8 cellular contexts compared by ENCODE assay signal in the genomic region with DNA sequence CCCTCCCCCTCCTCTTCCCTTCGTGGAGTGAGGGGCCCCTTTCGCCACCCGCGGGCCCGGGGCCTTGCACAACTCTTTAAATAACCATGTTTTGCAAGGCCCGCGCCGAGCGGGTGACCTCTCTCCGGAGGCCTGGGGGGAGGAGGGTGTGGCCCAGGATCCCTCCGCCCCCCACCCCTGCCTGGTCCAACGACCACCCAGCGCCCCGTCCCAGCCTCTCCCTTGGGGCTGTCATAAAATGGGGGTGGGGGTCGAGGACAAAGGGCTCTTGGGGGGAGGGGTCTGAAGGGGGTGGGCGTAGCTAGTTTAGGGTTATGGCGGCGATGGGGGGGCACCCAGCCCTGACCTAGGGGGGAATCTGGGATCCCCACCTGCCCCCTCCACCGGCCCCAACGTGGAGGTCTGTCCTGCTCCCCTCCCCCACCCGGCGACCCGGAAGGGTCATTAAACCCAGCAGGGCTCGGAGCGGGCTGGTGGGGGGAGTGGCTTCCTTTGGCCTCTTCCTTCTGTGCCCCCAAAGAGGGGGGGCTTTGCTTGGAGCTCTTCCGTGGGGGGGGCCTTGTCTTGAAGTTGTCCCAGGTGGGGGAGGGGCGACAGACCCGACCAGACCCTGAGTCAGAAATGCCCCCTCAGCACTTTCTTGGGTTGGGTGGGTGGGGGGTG. TPM values are rescaled to one million over a fixed set of nuclear protein-coding genes. Genes with fewer than 3 reads are reported as not detected.
DNase-seq lines count a peak whose midpoint lies in the region; ATAC-seq and TF ChIP-seq lines count a peak whose summit lies in the region.

No MANE protein-coding gene starts in this region.

- ATAC-seq in activated T-cell treated with anti-CD3 and anti-CD28 coated beads, Interleukin-2, amount 50 U/mL, for 4 hours: no peak
- ATAC-seq in activated CD8-positive, alpha-beta T cell treated with anti-CD3 and anti-CD28 coated beads for 36 hours: no peak
- ATAC-seq in GM19023 (IDR thresholded peaks at IDR 0.05; ENCODE audit: unreplicated experiment) (no peak), GM21360 (IDR thresholded peaks at IDR 0.05; ENCODE audit: unreplicated experiment) (no peak)

- H3K4me3 Mint-ChIP-seq in activated T-cell treated with anti-CD3 and anti-CD28 coated beads, Interleukin-2, amount 50 U/mL, for 4 hours: peak overlapping the region; percentile 78
- H3K4me3 Mint-ChIP-seq in activated CD8-positive, alpha-beta T cell treated with anti-CD3 and anti-CD28 coated beads for 36 hours: peak overlapping the region; percentile 70

- peaks cover 3% of the 10 kb centered on the region for H3K4me1 ChIP-seq in smooth muscle cell (ENCODE audit: low read depth)

- H3K27me3 Mint-ChIP-seq in activated T-cell treated with anti-CD3 and anti-CD28 coated beads, Interleukin-2, amount 50 U/mL, for 4 hours (ENCODE audit: low read depth): no peaks in the 10 kb centered on the region
- no peaks in the 10 kb centered on the region for H3K27me3 Mint-ChIP-seq in activated CD8-positive, alpha-beta T cell treated with anti-CD3 and anti-CD28 coated beads for 36 hours

- POLR2A ChIA-PET in activated CD8-positive, alpha-beta T cell treated with anti-CD3 and anti-CD28 coated beads for 36 hours (lab: Charles Lee): interaction anchor here (0.6 kb wide), 2 partner anchors 73 to 317 kb away, joined by 3 read pairs; no protein-coding TSS in a partner anchor

- peak overlapping the region; percentile 99 for H3K4me2 ChIP-seq in smooth muscle cell

- CTCF ChIA-PET in activated CD8-positive, alpha-beta T cell treated with anti-CD3 and anti-CD28 coated beads for 36 hours (lab: Charles Lee): interaction anchor here (0.8 kb wide), 1 partner anchor 57 kb away, joined by 3 read pairs; the partner anchor contains the start of gene WDR18

- peak overlapping the region; percentile 94 for H3K9ac ChIP-seq in smooth muscle cell (ENCODE audit: low read depth)

- no peaks in the 10 kb centered on the region for H3K36me3 Mint-ChIP-seq in activated T-cell treated with anti-CD3 and anti-CD28 coated beads, Interleukin-2, amount 50 U/mL, for 4 hours (ENCODE audit: insufficient read depth)
- H3K36me3 Mint-ChIP-seq in activated CD8-positive, alpha-beta T cell treated with anti-CD3 and anti-CD28 coated beads for 36 hours (ENCODE audit: low read depth): no peaks in the 10 kb centered on the region

- no peaks in the 10 kb centered on the region for H3K36me3 ChIP-seq in smooth muscle cell (ENCODE audit: low read depth)

- peak overlapping the region; percentile 89 for H3K27ac ChIP-seq in smooth muscle cell (ENCODE audit: low read depth)

- WGBS in smooth muscle cell (ENCODE audit: low lambda C conversion rate): 0% methylated on average over 3 of the region's 28 CpGs

- H3K9me3 Mint-ChIP-seq in activated T-cell treated with anti-CD3 and anti-CD28 coated beads, Interleukin-2, amount 50 U/mL, for 4 hours: no peaks in the 10 kb centered on the region
- no peaks in the 10 kb centered on the region for H3K9me3 Mint-ChIP-seq in activated CD8-positive, alpha-beta T cell treated with anti-CD3 and anti-CD28 coated beads for 36 hours

- H3K4me1 Mint-ChIP-seq in activated T-cell treated with anti-CD3 and anti-CD28 coated beads, Interleukin-2, amount 50 U/mL, for 4 hours (ENCODE audit: low read depth): peaks cover 15% of the 10 kb centered on the region
- peaks cover 11% of the 10 kb centered on the region for H3K4me1 Mint-ChIP-seq in activated CD8-positive, alpha-beta T cell treated with anti-CD3 and anti-CD28 coated beads for 36 hours (ENCODE audit: low read depth)

- no peaks in the 10 kb centered on the region for H3K9me3 ChIP-seq in smooth muscle cell (replicated peaks; ENCODE audit: low read depth)

- no peaks in the 10 kb centered on the region for H3K27me3 ChIP-seq in smooth muscle cell (ENCODE audit: low read depth)

- TF ChIP-seq CTCF in activated CD8-positive, alpha-beta T cell treated with anti-CD3 and anti-CD28 coated beads for 36 hours (IDR thresholded peaks at IDR 0.05): no peak
- no peak for TF ChIP-seq CTCF in smooth muscle cell (IDR thresholded peaks at IDR 0.05; ENCODE audit: borderline replicate concordance, insufficient read depth, poor library complexity, severe bottlenecking)

- H4K20me1 ChIP-seq in smooth muscle cell (ENCODE audit: low read depth): peaks cover 42% of the 10 kb centered on the region

- intact Hi-C loops in activated CD8-positive, alpha-beta T cell treated with anti-CD3 and anti-CD28 coated beads for 36 hours (cut with micrococcal nuclease): loop anchor here (2.0 kb wide), 1 partner anchor 56 kb away; no protein-coding TSS in a partner anchor

- H3K27ac Mint-ChIP-seq in activated CD8-positive, alpha-beta T cell treated with anti-CD3 and anti-CD28 coated beads for 36 hours: no peak overlapping the region

- peak overlapping the region; percentile 99 for H3K4me3 ChIP-seq in smooth muscle cell

- peaks cover 12% of the 10 kb centered on the region for H3F3A ChIP-seq in smooth muscle cell (ENCODE audit: low read depth)

- no peak overlapping the region for H2AFZ ChIP-seq in smooth muscle cell (ENCODE audit: low read depth)

- DNase-seq in activated T-cell treated with anti-CD3 and anti-CD28 coated beads, Interleukin-2, amount 50 U/mL, for 4 hours: no peak
- DNase-seq in activated T-cell treated with anti-CD3 and anti-CD28 coated beads, Interleukin-2, amount 50 U/mL, for 48 hours: no peak
- no peak for DNase-seq in activated CD8-positive, alpha-beta T cell treated with anti-CD3 and anti-CD28 coated beads for 36 hours
- DNase-seq in hepatic stellate cell (ENCODE audit: low spot score): peak; percentile 73
- DNase-seq in smooth muscle cell (lab: John Stamatoyannopoulos, UW; ENCODE audit: unreplicated experiment): no peak
- DNase-seq in Ammon's horn (ENCODE audit: low spot score): no peak

- H3K79me2 ChIP-seq in smooth muscle cell (ENCODE audit: low read depth): peaks cover 71% of the 10 kb centered on the region

RNA-seq across cellular contexts. Expression of gene ARID3A, which starts 1.3 kb away (rescaled TPM):
- total RNA-seq in activated T-cell treated with anti-CD3 and anti-CD28 coated beads, Interleukin-2, amount 50 U/mL, for 4 hours: 10 to 100 TPM in 1 of 3 donors, 1 to 10 TPM in 2; 7.3 to 13.2 (median 10.0) TPM
- total RNA-seq in activated CD8-positive, alpha-beta T cell treated with anti-CD3 and anti-CD28 coated beads for 36 hours: 10 to 100 TPM; 18.7 to 22.1 TPM
- total RNA-seq in smooth muscle cell: 50.3 TPM in 2 replicates
- 45.7 and 75.2 TPM in 2 replicates for polyA plus RNA-seq in smooth muscle cell

RNA-seq across cellular contexts. Expression of gene KISS1R, which starts 10.0 kb away (rescaled TPM):
- total RNA-seq in activated T-cell treated with anti-CD3 and anti-CD28 coated beads, Interleukin-2, amount 50 U/mL, for 4 hours: 1 to 10 TPM; 2.9 to 5.1 (median 3.3) TPM
- total RNA-seq in activated CD8-positive, alpha-beta T cell treated with anti-CD3 and anti-CD28 coated beads for 36 hours: 10 to 100 TPM; 14.0 to 15.5 TPM
- total RNA-seq in smooth muscle cell: 0.27 TPM in 1 of 2 replicates, not detected in the other
- polyA plus RNA-seq in smooth muscle cell: 0.61 and 1.4 TPM in 2 replicates

RNA-seq across cellular contexts. Expression of gene R3HDM4, which starts 14.2 kb away (rescaled TPM):
- 10 to 100 TPM; 92.3 to 97.7 (median 96.3) TPM for total RNA-seq in activated T-cell treated with anti-CD3 and anti-CD28 coated beads, Interleukin-2, amount 50 U/mL, for 4 hours
- total RNA-seq in activated CD8-positive, alpha-beta T cell treated with anti-CD3 and anti-CD28 coated beads for 36 hours: 10 to 100 TPM; 58.4 to 61.5 TPM
- total RNA-seq in smooth muscle cell: 25.9 and 42.3 TPM in 2 replicates
- 69.4 and 70.5 TPM in 2 replicates for polyA plus RNA-seq in smooth muscle cell

RNA-seq across cellular contexts. Expression of gene RNU6-9, which starts 33.9 kb away (rescaled TPM):
- total RNA-seq in activated T-cell treated with anti-CD3 and anti-CD28 coated beads, Interleukin-2, amount 50 U/mL, for 4 hours: not detected
- total RNA-seq in activated CD8-positive, alpha-beta T cell treated with anti-CD3 and anti-CD28 coated beads for 36 hours: not detected
- total RNA-seq in smooth muscle cell: not detected in 2 replicates
- not detected in 2 replicates for polyA plus RNA-seq in smooth muscle cell

RNA-seq across cellular contexts. Expression of gene MED16, which starts 34.2 kb away (rescaled TPM):
- 10 to 100 TPM; 70.4 to 73.9 (median 73.6) TPM for total RNA-seq in activated T-cell treated with anti-CD3 and anti-CD28 coated beads, Interleukin-2, amount 50 U/mL, for 4 hours
- total RNA-seq in activated CD8-positive, alpha-beta T cell treated with anti-CD3 and anti-CD28 coated beads for 36 hours: 10 to 100 TPM; 37.6 to 37.8 TPM
- 19.0 and 25.2 TPM in 2 replicates for total RNA-seq in smooth muscle cell
- polyA plus RNA-seq in smooth muscle cell: 86.8 and 87.1 TPM in 2 replicates
